12 cellular contexts compared by ENCODE assay signal in the genomic region with DNA sequence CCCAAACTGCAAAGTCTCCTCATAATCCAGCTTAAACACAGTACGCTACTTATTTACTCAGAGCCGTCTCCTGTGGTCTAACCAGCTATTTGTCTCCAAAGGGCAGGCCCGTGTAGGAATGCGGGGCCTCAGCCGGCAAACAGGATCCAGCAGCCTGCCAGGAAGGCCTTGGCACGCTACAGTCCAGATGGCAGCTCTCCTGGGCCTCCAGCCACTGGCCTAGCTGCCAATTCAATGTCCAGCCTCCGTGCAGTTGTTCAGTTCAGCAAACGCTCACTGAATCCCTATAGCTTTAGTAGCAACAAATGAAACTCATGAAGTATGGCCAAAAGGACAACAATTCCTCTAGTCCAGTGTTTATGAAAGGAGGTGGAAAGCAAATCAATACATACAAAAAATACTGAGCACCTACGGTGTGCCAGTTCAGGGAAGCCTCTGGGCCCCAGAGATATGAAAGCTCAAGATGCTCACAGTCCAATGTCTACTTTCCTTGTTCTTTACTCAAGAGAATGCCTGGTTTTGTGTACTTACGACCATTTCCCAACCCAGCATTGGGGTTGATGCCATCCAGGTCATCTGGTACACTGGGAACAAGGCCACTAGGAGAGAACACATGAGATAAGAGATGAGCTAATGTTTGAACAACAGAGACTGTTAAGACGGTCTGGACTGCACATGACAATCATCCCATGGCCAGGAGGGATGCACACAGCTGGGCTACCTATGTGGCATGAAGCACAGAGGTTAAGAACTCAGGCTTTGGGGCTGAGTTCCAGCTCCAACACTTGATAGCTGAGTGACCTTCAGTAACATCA. TPM values are rescaled to one million over a fixed set of nuclear protein-coding genes. Genes with fewer than 3 reads are reported as not detected.
A peak's percentile ranks its signal among the peaks of the same experiment; 100 is the strongest.
DNase-seq lines count a peak whose midpoint lies in the region; ATAC-seq and TF ChIP-seq lines count a peak whose summit lies in the region.
"Had no signal": no experiment of that assay in that cellular context is flagged by ENCODE, and none has a peak within 500 bp of the region (broad histone marks: within the 10 kb centered on the region; RNA-seq: fewer than 3 reads in every experiment).

No MANE protein-coding gene starts in this region.

- H3K36me3 ChIP-seq in HUES48 (ENCODE audit: control insufficient read depth, insufficient read depth, low read length): peaks cover 58% of the 10 kb centered on the region
- H3K36me3 ChIP-seq in skeletal muscle satellite cell (ENCODE audit: insufficient read depth, low read length): peaks cover 33% of the 10 kb centered on the region
- peaks cover 5% of the 10 kb centered on the region for H3K36me3 ChIP-seq in brain microvascular endothelial cell (replicated peaks)

- H3K4me2 ChIP-seq in skeletal muscle satellite cell (ENCODE audit: low read length): peak overlapping the region; percentile 33

- no peaks in the 10 kb centered on the region for H3K27me3 ChIP-seq in HUES48 (ENCODE audit: control insufficient read depth, insufficient read depth, low read length)
- no peaks in the 10 kb centered on the region for H3K27me3 ChIP-seq in layer of hippocampus (ENCODE audit: control insufficient read depth, insufficient read depth, low read length)
- H3K27me3 ChIP-seq in skeletal muscle satellite cell (ENCODE audit: control insufficient read depth, insufficient read depth, low read length): no peaks in the 10 kb centered on the region
- no peaks in the 10 kb centered on the region for H3K27me3 ChIP-seq in brain microvascular endothelial cell (replicated peaks)

- H3K4me1 Mint-ChIP-seq in chondrocyte (ENCODE audit: low read depth): no peaks in the 10 kb centered on the region
- H3K4me1 Mint-ChIP-seq: neural crest cell had no signal

- no peak for TF ChIP-seq CTCF in chondrocyte (IDR thresholded peaks at IDR 0.05)
- no peak for TF ChIP-seq CTCF in brain microvascular endothelial cell (IDR thresholded peaks at IDR 0.05; ENCODE audit: low read depth, low read length, missing control alignments)

- ATAC-seq in GM18861 (IDR thresholded peaks at IDR 0.05; ENCODE audit: unreplicated experiment): no peak

- H3K4me3 ChIP-seq in HUES48 (ENCODE audit: low read depth, low read length) (no peak overlapping the region), skeletal muscle satellite cell (ENCODE audit: low read length) (no peak overlapping the region), brain microvascular endothelial cell (ENCODE audit: low read depth, low read length) (no peak overlapping the region)

- H3K36me3 Mint-ChIP-seq in chondrocyte (ENCODE audit: low read depth): peaks cover 24% of the 10 kb centered on the region

- in situ Hi-C loops in brain microvascular endothelial cell (cut with HindIII; ENCODE audit: low pct_ligation_motif_present, low sequenced_read_pairs): no loop called here

- H3K4me1 ChIP-seq in HUES48 (ENCODE audit: control insufficient read depth, insufficient read depth, low read length) (no peaks in the 10 kb centered on the region), skeletal muscle satellite cell (ENCODE audit: control insufficient read depth, insufficient read depth, low read length) (peaks cover 17% of the 10 kb centered on the region)

- H3K27ac ChIP-seq in HUES48 (ENCODE audit: low read depth, low read length) (peak overlapping the region; percentile 53), layer of hippocampus (ENCODE audit: low read depth, low read length) (peak overlapping the region; percentile 76), brain microvascular endothelial cell (no peak overlapping the region)

- H3K9ac ChIP-seq in HUES48 (ENCODE audit: low read depth, low read length) (no peak overlapping the region), skeletal muscle satellite cell (ENCODE audit: low read depth, low read length) (peak overlapping the region; percentile 38)

- no peak overlapping the region for H3K4me3 Mint-ChIP-seq in chondrocyte (ENCODE audit: unreplicated experiment)
- H3K4me3 Mint-ChIP-seq: neural crest cell had no signal

- DNase-seq in chondrocyte (ENCODE audit: low spot score) (no peak), brain microvascular endothelial cell (no peak), NCI-H345 treated with DMSO at 0.1 percent for 48 hours (lab: John Stamatoyannopoulos, UW; ENCODE audit: unreplicated experiment) (no peak), NK-92 (lab: John Stamatoyannopoulos, UW; ENCODE audit: unreplicated experiment) (no peak)
- DNase-seq: erythroblast, NCI-H524 had no signal

- no peaks in the 10 kb centered on the region for H3K27me3 Mint-ChIP-seq in chondrocyte (ENCODE audit: low read depth)

- no peaks in the 10 kb centered on the region for H3K9me3 Mint-ChIP-seq in chondrocyte (ENCODE audit: low read depth)
- H3K9me3 Mint-ChIP-seq: activated T-helper 2 cell treated with anti-CD3 and anti-CD28 coated beads, Interferon-gamma antibody, Interleukin-2, Interleukin-4, amounts not matched to agents 10 μg/mL and 5 μg/mL and 100 μg/mL, durations not matched to agents 14 hours and 24 hours and 36 hours; neural crest cell had no signal

- no peaks in the 10 kb centered on the region for H3K9me3 ChIP-seq in HUES48 (ENCODE audit: control insufficient read depth, insufficient read depth, low read length)
- no peaks in the 10 kb centered on the region for H3K9me3 ChIP-seq in skeletal muscle satellite cell (replicated peaks; ENCODE audit: low read length)

- H3K27ac Mint-ChIP-seq in chondrocyte (ENCODE audit: unreplicated experiment): peak overlapping the region; percentile 37
- H3K27ac Mint-ChIP-seq: activated T-helper 2 cell treated with anti-CD3 and anti-CD28 coated beads, Interferon-gamma antibody, Interleukin-2, Interleukin-4, amounts not matched to agents 10 μg/mL and 5 μg/mL and 100 μg/mL, durations not matched to agents 14 hours and 24 hours and 36 hours had no signal

RNA-seq across cellular contexts. Expression of a gene that starts 8.3 kb away (rescaled TPM):
- 36.3 to 70.4 TPM (median 40.4 TPM) in 3 replicates for total RNA-seq in chondrocyte
- total RNA-seq in skeletal muscle satellite cell (2012; rRNA removed): 34.7 and 47.1 TPM in 2 replicates
